In genomic region chr1:70085451-70085850, GRCh38 we compare ENCODE assay signal across 28 cellular contexts.
"Had no signal": no experiment of that assay in that cellular context is flagged by ENCODE, and none has a peak within 500 bp of the region (broad histone marks: within the 10 kb centered on the region; RNA-seq: fewer than 3 reads in every experiment).

No MANE protein-coding gene starts in this region.

- H3K4me3 ChIP-seq: neural progenitor cell, ovary, psoas muscle, right lobe of liver, sigmoid colon, stomach, thoracic aorta, thyroid gland, tibial nerve, upper lobe of left lung, uterus had no signal

- H3K4me1 ChIP-seq: neural progenitor cell, parathyroid adenoma, psoas muscle, right lobe of liver, sigmoid colon, stomach, thyroid gland, tibial nerve, upper lobe of left lung, uterus had no signal

- DNase-seq: natural killer cell; occipital lobe; ovary; posterior cingulate gyrus; psoas muscle; right cardiac atrium; right lobe of liver; sigmoid colon; small intestine; stimulated activated CD4-positive, alpha-beta T cell treated with anti-CD3 and anti-CD28 coated beads, Interleukin-15, amount 100 ng/mL, for 24 hours; stimulated activated CD4-positive, alpha-beta T cell treated with anti-CD3 and anti-CD28 coated beads, Interleukin-2, amount 100 ng/mL, for 24 hours; stimulated activated CD4-positive, alpha-beta T cell treated with anti-CD3 and anti-CD28 coated beads, Interleukin-2, amount 100 ng/mL, for 48 hours; stimulated activated CD4-positive, alpha-beta T cell treated with anti-CD3 and anti-CD28 coated beads, Interleukin-4, amount 100 ng/mL, for 24 hours; stimulated activated naive B cell treated with anti-CD40 and anti-IgM and Interleukin-4, amounts not matched to agents 10 μg/mL and 1 μg/mL and 100 μg/mL, for 72 hours; stimulated activated naive CD4-positive, alpha-beta T cell treated with Interleukin-2 at 50 U/mL for 16 hours; stomach; thyroid gland; trophoblast cell; upper lobe of left lung; uterus had no signal

- H3K27ac Mint-ChIP-seq: natural killer cell; nephron; neural progenitor cell; progenitor cell of endocrine pancreas; stimulated activated effector memory CD8-positive, alpha-beta T cell treated with anti-CD3 and anti-CD28 coated beads, Interleukin-12 subunit alpha, Interleukin-12 subunit beta, amount 100 ng/mL, for 72 hours; stimulated activated naive B cell treated with anti-CD40 and anti-IgM and Interleukin-4, amounts not matched to agents 10 μg/mL and 1 μg/mL and 100 μg/mL, for 72 hours; stimulated activated naive CD8-positive, alpha-beta T cell treated with anti-CD3 and anti-CD28 coated beads, Interleukin-15, Interleukin-2, amounts not matched to agents 100 ng/mL and 50 ng/mL, for 24 hours had no signal

- H3K36me3 ChIP-seq: neural progenitor cell, ovary, right lobe of liver, sigmoid colon, stomach, thoracic aorta, thyroid gland, tibial nerve, upper lobe of left lung, uterus had no signal

- H3K36me3 Mint-ChIP-seq: natural killer cell; neural progenitor cell; stimulated activated effector memory CD8-positive, alpha-beta T cell treated with anti-CD3 and anti-CD28 coated beads, Interleukin-12 subunit alpha, Interleukin-12 subunit beta, amount 100 ng/mL, for 72 hours had no signal

- H3K27me3 ChIP-seq: neural progenitor cell, ovary, right lobe of liver, sigmoid colon, stomach, thyroid gland, tibial nerve, upper lobe of left lung, uterus had no signal

- H3K4me3 Mint-ChIP-seq: natural killer cell; nephron; neural progenitor cell; stimulated activated effector memory CD8-positive, alpha-beta T cell treated with anti-CD3 and anti-CD28 coated beads, Interleukin-12 subunit alpha, Interleukin-12 subunit beta, amount 100 ng/mL, for 72 hours; stimulated activated naive B cell treated with anti-CD40 and anti-IgM and Interleukin-4, amounts not matched to agents 10 μg/mL and 1 μg/mL and 100 μg/mL, for 72 hours; stimulated activated naive CD8-positive, alpha-beta T cell treated with anti-CD3 and anti-CD28 coated beads, Interleukin-15, Interleukin-2, amounts not matched to agents 100 ng/mL and 50 ng/mL, for 24 hours had no signal

- H3K27ac ChIP-seq: neural progenitor cell, ovary, parathyroid adenoma, psoas muscle, right lobe of liver, sigmoid colon, stomach, thoracic aorta, thyroid gland, tibial nerve, upper lobe of left lung, uterus had no signal

- H3K9me3 Mint-ChIP-seq: neural progenitor cell had no signal

- H3K4me2 ChIP-seq: neural progenitor cell had no signal

- H3K27me3 Mint-ChIP-seq: progenitor cell of endocrine pancreas; stimulated activated naive B cell treated with anti-CD40 and anti-IgM and Interleukin-4, amounts not matched to agents 10 μg/mL and 1 μg/mL and 100 μg/mL, for 72 hours; stimulated activated naive CD8-positive, alpha-beta T cell treated with anti-CD3 and anti-CD28 coated beads, Interleukin-15, Interleukin-2, amounts not matched to agents 100 ng/mL and 50 ng/mL, for 24 hours had no signal

- H3K79me2 ChIP-seq: parathyroid adenoma had no signal

- H3K9ac ChIP-seq: neural progenitor cell, parathyroid adenoma had no signal

- H3K4me1 Mint-ChIP-seq: nephron; neural progenitor cell; stimulated activated effector memory CD8-positive, alpha-beta T cell treated with anti-CD3 and anti-CD28 coated beads, Interleukin-12 subunit alpha, Interleukin-12 subunit beta, amount 100 ng/mL, for 72 hours had no signal

- H3K9me3 ChIP-seq: ovary, psoas muscle, right lobe of liver, sigmoid colon, thoracic aorta, thyroid gland, tibial nerve, upper lobe of left lung, uterus had no signal

- ATAC-seq: natural killer cell; psoas muscle; right cardiac atrium; right lobe of liver; stimulated activated effector memory CD8-positive, alpha-beta T cell treated with anti-CD3 and anti-CD28 coated beads, Interleukin-12 subunit alpha, Interleukin-12 subunit beta, amount 100 ng/mL, for 72 hours; stimulated activated naive B cell treated with anti-CD40 and anti-IgM and Interleukin-4, amounts not matched to agents 10 μg/mL and 1 μg/mL and 100 μg/mL, for 72 hours had no signal

- H2AFZ ChIP-seq: neural progenitor cell, parathyroid adenoma had no signal
